In the genomic region with DNA sequence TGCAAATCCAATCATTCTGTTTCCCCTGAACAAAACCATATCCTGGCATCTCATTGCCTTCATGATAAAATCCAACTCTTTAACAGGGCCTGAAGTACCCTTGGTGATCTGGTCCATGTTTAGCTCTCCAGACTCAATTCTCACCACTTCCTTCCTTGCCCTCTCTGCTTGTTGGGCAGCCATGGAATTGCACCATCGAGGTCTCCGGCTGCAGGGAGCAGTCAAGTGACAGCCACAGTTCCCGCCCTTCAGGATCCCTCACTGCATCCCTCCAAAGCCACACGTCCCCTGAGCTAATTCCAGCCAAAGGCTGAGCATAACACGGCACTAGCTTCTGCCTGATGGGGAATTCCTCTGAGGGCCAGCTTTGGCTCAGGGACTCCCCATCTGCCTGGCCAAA, we compare ENCODE assay signal across 33 cellular contexts. TPM values are rescaled to one million over a fixed set of nuclear protein-coding genes. Genes with fewer than 3 reads are reported as not detected.
DNase-seq lines count a peak whose midpoint lies in the region; ATAC-seq and TF ChIP-seq lines count a peak whose summit lies in the region.
"Had no signal": no experiment of that assay in that cellular context is flagged by ENCODE, and none has a peak within 500 bp of the region (broad histone marks: within the 10 kb centered on the region; RNA-seq: fewer than 3 reads in every experiment).

No MANE protein-coding gene starts in this region.

- no peak overlapping the region for H3K4me3 Mint-ChIP-seq in central memory CD8-positive, alpha-beta T cell
- H3K4me3 Mint-ChIP-seq: activated naive CD4-positive, alpha-beta T cell treated with anti-CD3 and anti-CD28 coated beads for 36 hours; activated T-cell treated with anti-CD3 and anti-CD28 coated beads, Interleukin-2, amount 50 U/mL, for 72 hours; GM23338; naive thymus-derived CD4-positive, alpha-beta T cell had no signal

- TF ChIP-seq CTCF in NB4 (IDR thresholded peaks at IDR 0.05; ENCODE audit: low read depth, low read length): no peak

- no peak for TF ChIP-seq POLR2A in NB4 (IDR thresholded peaks at IDR 0.05; ENCODE audit: extremely low read depth, insufficient read length)

- H3K4me3 ChIP-seq in NB4 (ENCODE audit: low read depth, low read length): no peak overlapping the region
- H3K4me3 ChIP-seq: breast epithelium, GM23338, heart right ventricle, PC-9, smooth muscle cell had no signal

- peaks cover 3% of the 10 kb centered on the region for H3K36me3 Mint-ChIP-seq in central memory CD8-positive, alpha-beta T cell (ENCODE audit: insufficient read depth)

- no peaks in the 10 kb centered on the region for H3K27me3 Mint-ChIP-seq in central memory CD8-positive, alpha-beta T cell

- H3K27ac Mint-ChIP-seq in central memory CD8-positive, alpha-beta T cell (ENCODE audit: low read depth): peak overlapping the region; percentile 9
- H3K27ac Mint-ChIP-seq: activated naive CD4-positive, alpha-beta T cell treated with anti-CD3 and anti-CD28 coated beads for 36 hours; activated T-cell treated with anti-CD3 and anti-CD28 coated beads, Interleukin-2, amount 50 U/mL, for 72 hours; GM23338 had no signal

- intact Hi-C loops in Right ventricle myocardium superior (cut with DNase I) (no loop called here), left ventricle myocardium superior (cut with micrococcal nuclease) (no loop called here)

- no peak for ATAC-seq in Right ventricle myocardium superior (ENCODE audit: poor library complexity)
- ATAC-seq in left ventricle myocardium superior: no peak
- ATAC-seq in central memory CD8-positive, alpha-beta T cell (replicated peaks; ENCODE audit: extremely low read depth, poor library complexity, severe bottlenecking): no peak
- ATAC-seq in GM21619 (IDR thresholded peaks at IDR 0.05; ENCODE audit: unreplicated experiment): no peak
- no peak for ATAC-seq in HG03108 (IDR thresholded peaks at IDR 0.05; ENCODE audit: unreplicated experiment)
- ATAC-seq: activated T-cell treated with anti-CD3 and anti-CD28 coated beads, Interleukin-2, amount 50 U/mL, for 72 hours; GM23338; heart right ventricle; left cardiac atrium; naive thymus-derived CD4-positive, alpha-beta T cell had no signal

- peak; percentile 44 for DNase-seq in Right ventricle myocardium superior
- DNase-seq in left ventricle myocardium superior: no peak
- DNase-seq in NB4 (ENCODE audit: low read depth): peak; percentile 77
- DNase-seq in central memory CD8-positive, alpha-beta T cell (ENCODE audit: low spot score in 2 of 2): no peak
- DNase-seq in middle frontal gyrus (ENCODE audit: extremely low spot score, low spot score): no peak
- DNase-seq in inferior parietal cortex (ENCODE audit: extremely low spot score): no peak
- DNase-seq: activated CD4-positive, alpha-beta T cell treated with anti-CD3 and anti-CD28 coated beads for 48 hours; activated naive CD4-positive, alpha-beta T cell treated with anti-CD3 and anti-CD28 coated beads for 36 hours; activated T-cell treated with anti-CD3 and anti-CD28 coated beads, Interleukin-2, amount 50 U/mL, for 72 hours; amygdala; C1 segment of cervical spinal cord; DMS79 treated with DMSO at 0.1 percent for 48 hours; effector memory CD4-positive, alpha-beta T cell; erythroblast; foreskin fibroblast; heart right ventricle; left cardiac atrium; mesendoderm; naive thymus-derived CD4-positive, alpha-beta T cell; NCI-H1105; NCI-H2081; NCI-H345; NCI-H774; PC-9; retina; SHP77; stimulated activated CD4-positive, alpha-beta T cell treated with anti-CD3 and anti-CD28 coated beads, Interleukin-2, amount 100 ng/mL, for 24 hours; T-helper 1 cell had no signal

- peaks cover 25% of the 10 kb centered on the region for H3K4me1 Mint-ChIP-seq in central memory CD8-positive, alpha-beta T cell

- H3K9me3 Mint-ChIP-seq in central memory CD8-positive, alpha-beta T cell: no peaks in the 10 kb centered on the region
- H3K9me3 Mint-ChIP-seq: activated naive CD4-positive, alpha-beta T cell treated with anti-CD3 and anti-CD28 coated beads for 36 hours; activated T-cell treated with anti-CD3 and anti-CD28 coated beads, Interleukin-2, amount 50 U/mL, for 72 hours; GM23338; naive thymus-derived CD4-positive, alpha-beta T cell had no signal

RNA-seq across cellular contexts. Expression of gene SLC1A4, which starts 47.4 kb away (rescaled TPM):
- total RNA-seq in Right ventricle myocardium superior: 3.5 TPM
- total RNA-seq in left ventricle myocardium superior: 6.2 TPM

Comparison
In these comparisons a context has a peak if more than half of its experiments do, and no peak if none do; other contexts are left out.
1. DNase-seq: peak in Right ventricle myocardium superior (single experiment) and NB4 (single experiment); none in left ventricle myocardium superior (single experiment), central memory CD8-positive, alpha-beta T cell (0 of 2), middle frontal gyrus (single experiment) and inferior parietal cortex (single experiment).